ENCODE assay signal across 17 cellular contexts in genomic region chr11:45413156-45413833, GRCh38.
DNase-seq lines count a peak whose midpoint lies in the region; TF ChIP-seq lines count a peak whose summit lies in the region.
"Had no signal": no experiment of that assay in that cellular context is flagged by ENCODE, and none has a peak within 500 bp of the region (broad histone marks: within the 10 kb centered on the region; RNA-seq: fewer than 3 reads in every experiment).

No MANE protein-coding gene starts in this region.

- H3K27me3 ChIP-seq in iPS-20b (ENCODE audit: insufficient read depth, low read length): no peaks in the 10 kb centered on the region
- H3K27me3 ChIP-seq in BE2C: no peaks in the 10 kb centered on the region

- peaks cover 17% of the 10 kb centered on the region for H3K4me1 Mint-ChIP-seq in progenitor cell of endocrine pancreas (ENCODE audit: low read depth)

- no peak overlapping the region for H3K4me3 Mint-ChIP-seq in progenitor cell of endocrine pancreas (ENCODE audit: low read depth)

- H3K4me1 ChIP-seq in iPS-20b (ENCODE audit: insufficient read depth, low read length): peaks cover 33% of the 10 kb centered on the region
- peaks cover 6% of the 10 kb centered on the region for H3K4me1 ChIP-seq in BE2C

- no peaks in the 10 kb centered on the region for H3K36me3 ChIP-seq in iPS-20b (ENCODE audit: insufficient read depth, low read depth, low read length)
- H3K36me3 ChIP-seq in BE2C: no peaks in the 10 kb centered on the region
- H3K36me3 ChIP-seq: BLaER1 treated with 17β-estradiol and CSF1 and Interleukin-3, amounts not matched to agents 10 nM and 100 nM had no signal

- H3K27ac ChIP-seq in iPS-20b (ENCODE audit: low read length): no peak overlapping the region
- H3K27ac ChIP-seq: 22Rv1; BLaER1 treated with 17β-estradiol and CSF1 and Interleukin-3, amounts not matched to agents 10 nM and 100 nM had no signal

- peak overlapping the region; percentile 6; the same call in 1 of the 2 replicates for H3K9ac ChIP-seq in iPS-20b (ENCODE audit: low read depth, low read length)
- H3K9ac ChIP-seq: BLaER1 treated with 17β-estradiol and CSF1 and Interleukin-3, amounts not matched to agents 10 nM and 100 nM had no signal

- H3K27me3 Mint-ChIP-seq in progenitor cell of endocrine pancreas: peaks cover 9% of the 10 kb centered on the region

- DNase-seq in DMS153 (lab: John Stamatoyannopoulos, UW): peak; percentile 75
- no peak for DNase-seq in DMS153 treated with DMSO at 0.1 percent for 48 hours (lab: John Stamatoyannopoulos, UW; ENCODE audit: unreplicated experiment)
- DNase-seq in NCI-H69 (lab: John Stamatoyannopoulos, UW): peak; percentile 37
- peak; percentile 1 for DNase-seq in renal cortical epithelial cell (ENCODE audit: low read depth)
- no peak for DNase-seq in progenitor cell of endocrine pancreas (ENCODE audit: low spot score, unreplicated experiment)
- DNase-seq in GF-D8 (lab: John Stamatoyannopoulos, UW): no peak
- no peak for DNase-seq in BE2C
- DNase-seq: DMS 273 treated with DMSO at 0.1 percent for 48 hours, EL, HCEC 1CT, NCI-H1092, NCI-H1694, NCI-H446 treated with DMSO at 0.1 percent for 48 hours, SIG-M5 had no signal

- TF ChIP-seq CTCF in progenitor cell of endocrine pancreas (IDR thresholded peaks at IDR 0.05; ENCODE audit: unreplicated experiment): no peak
- TF ChIP-seq CTCF in BE2C (IDR thresholded peaks at IDR 0.05; ENCODE audit: low read depth, low read length): no peak

- no peaks in the 10 kb centered on the region for H3K9me3 Mint-ChIP-seq in progenitor cell of endocrine pancreas (ENCODE audit: low read depth)

- no peaks in the 10 kb centered on the region for H3K9me3 ChIP-seq in iPS-20b (ENCODE audit: insufficient read depth, low read depth, low read length)
- H3K9me3 ChIP-seq in BE2C: no peaks in the 10 kb centered on the region

- no peak overlapping the region for H3K27ac Mint-ChIP-seq in progenitor cell of endocrine pancreas

- H3K4me3 ChIP-seq in iPS-20b (ENCODE audit: low read length) (no peak overlapping the region), BE2C (ENCODE audit: low read depth, low read length) (no peak overlapping the region)
- H3K4me3 ChIP-seq: BLaER1 treated with 17β-estradiol and CSF1 and Interleukin-3, amounts not matched to agents 10 nM and 100 nM had no signal

- no peaks in the 10 kb centered on the region for H3K36me3 Mint-ChIP-seq in progenitor cell of endocrine pancreas (ENCODE audit: insufficient read depth)

Comparison
In these comparisons a context has a peak if more than half of its experiments do, and no peak if none do; other contexts are left out.
1. DNase-seq: peak in DMS153 (single experiment), NCI-H69 (single experiment) and renal cortical epithelial cell (single experiment); none in DMS153 treated with DMSO at 0.1 percent for 48 hours (single experiment), progenitor cell of endocrine pancreas (single experiment), GF-D8 (single experiment) and BE2C (single experiment).